In the genomic region with DNA sequence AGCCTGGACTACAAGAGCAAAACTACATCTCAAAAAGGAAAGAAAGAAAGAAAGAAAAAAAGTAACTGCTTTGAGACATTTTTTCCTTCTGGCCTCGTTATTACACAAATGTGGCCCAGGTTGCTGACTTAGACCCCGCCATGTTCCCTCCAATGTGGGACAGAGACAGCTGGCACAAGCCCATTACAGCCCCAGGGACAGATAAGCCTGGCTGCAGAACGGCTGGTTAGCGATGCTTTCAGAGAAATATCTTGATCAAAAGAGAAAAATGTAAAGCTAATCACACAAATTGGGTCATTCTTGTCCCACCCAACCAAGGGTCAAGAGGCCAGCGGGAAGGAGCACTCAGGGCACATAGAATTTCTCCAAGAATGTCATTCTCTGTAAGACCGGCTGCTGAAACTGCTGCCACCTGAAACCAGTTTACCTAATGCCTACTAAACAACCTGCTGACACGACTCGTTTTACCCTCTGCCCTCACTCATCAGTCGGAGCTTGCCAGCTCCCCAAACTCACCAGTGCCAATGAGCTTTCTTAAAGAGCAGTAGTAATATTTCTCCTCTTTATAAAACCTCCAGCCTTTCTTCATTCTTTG, we compare ENCODE assay signal across 20 cellular contexts.
DNase-seq lines count a peak whose midpoint lies in the region; ATAC-seq and TF ChIP-seq lines count a peak whose summit lies in the region.
"Had no signal": no experiment of that assay in that cellular context is flagged by ENCODE, and none has a peak within 500 bp of the region (broad histone marks: within the 10 kb centered on the region; RNA-seq: fewer than 3 reads in every experiment).

No MANE protein-coding gene starts in this region.

- POLR2A ChIA-PET in RWPE1 (lab: Yijun Ruan, JAX; ENCODE audit: low non-redundant PET), result no interaction called here

- CTCF ChIA-PET in RWPE1 (lab: Yijun Ruan, JAX), result interaction anchor here (1.3 to 1.5 kb wide), 2 partner anchors 59 to 82 kb away, joined by 3 to 4 read pairs; no protein-coding TSS in a partner anchor

- TF ChIP-seq CTCF in RWPE1 (conservative IDR thresholded peaks at IDR 0.05; ENCODE audit: low read depth) (no peak), foreskin fibroblast (IDR thresholded peaks at IDR 0.05; ENCODE audit: low read depth, low read length) (no peak)

- in situ Hi-C loops in G401 (cut with HindIII; ENCODE audit: low sequenced_read_pairs), result no loop called here

- H3K27ac ChIP-seq in RWPE1, result peak overlapping the region; percentile 84
- H3K27ac ChIP-seq: colonic mucosa, left lung, tibial artery had no signal

- peak; percentile 79 for ATAC-seq in left lobe of liver
- ATAC-seq: activated naive CD8-positive, alpha-beta T cell treated with anti-CD3 and anti-CD28 coated beads, Interleukin-2, amount 50 U/mL, for 24 hours; left lung had no signal

- no peak overlapping the region for H3K4me3 ChIP-seq in foreskin fibroblast (ENCODE audit: low read depth in 1 of 2, low read length in 2 of 2)
- H3K4me3 ChIP-seq: colonic mucosa, left lung, tibial artery had no signal

- DNase-seq in G401 (ENCODE audit: low spot score), result peak; percentile 12
- DNase-seq in RWPE1 (ENCODE audit: low spot score), result no peak
- no peak for DNase-seq in left lobe of liver (ENCODE audit: low spot score)
- peak; percentile 42 for DNase-seq in retina
- DNase-seq in NCI-H526 (lab: John Stamatoyannopoulos, UW), result no peak
- no peak for DNase-seq in foreskin fibroblast
- DNase-seq in EL, result no peak
- DNase-seq in activated gamma-delta T cell treated with Interleukin-2 at 50 U/mL for 16 hours, result no peak
- DNase-seq: activated B cell treated with CpG ODN at 0.5 μM for 24 hours; activated CD4-positive, alpha-beta memory T cell treated with anti-CD3 and anti-CD28 coated beads for 36 hours; activated naive CD8-positive, alpha-beta T cell treated with anti-CD3 and anti-CD28 coated beads, Interleukin-2, amount 50 U/mL, for 24 hours; CD8-positive, alpha-beta memory T cell; DMS79; left lung; NCI-H1092; NCI-H2029; NK-92 treated with Interleukin-12 subunit alpha and Interleukin-12 subunit beta, amount 100 ng/mL, for 24 hours; stimulated activated CD4-positive, alpha-beta T cell treated with anti-CD3 and anti-CD28 coated beads, Interleukin-12 subunit alpha, Interleukin-12 subunit beta, amount 100 ng/mL, for 4 hours had no signal

Comparison
In these comparisons a context has a peak if more than half of its experiments do, and no peak if none do; other contexts are left out.
1. DNase-seq: peak in G401 (single experiment) and retina (single experiment); none in RWPE1 (single experiment), left lobe of liver (single experiment), NCI-H526 (0 of 2), foreskin fibroblast (0 of 2), EL (single experiment) and activated gamma-delta T cell treated with Interleukin-2 at 50 U/mL for 16 hours (single experiment).